In the genomic region with DNA sequence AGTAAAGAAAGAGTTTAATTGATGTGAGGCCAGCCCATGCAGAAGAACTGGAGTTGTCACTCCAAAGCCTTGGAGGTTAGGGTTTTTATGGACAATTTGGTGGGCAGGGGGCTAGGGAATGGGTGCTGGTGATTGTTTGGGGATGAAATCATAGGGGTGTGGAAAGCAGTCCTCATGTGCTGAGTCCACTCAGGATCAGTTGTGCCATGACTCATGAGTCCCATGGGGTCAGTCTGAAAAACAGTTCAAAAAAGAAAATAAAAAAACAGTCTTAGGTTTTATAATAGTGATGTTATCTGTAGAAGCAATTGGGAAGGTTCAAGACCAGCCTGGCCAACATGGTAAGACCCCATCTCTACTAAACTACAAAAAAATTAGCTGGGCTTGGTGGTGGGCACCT, we compare ENCODE assay signal across 20 cellular contexts.
"Had no signal": no experiment of that assay in that cellular context is flagged by ENCODE, and none has a peak within 500 bp of the region (broad histone marks: within the 10 kb centered on the region; RNA-seq: fewer than 3 reads in every experiment).

No MANE protein-coding gene starts in this region.

- H3K27me3 ChIP-seq: gastrocnemius medialis, left lung, transverse colon had no signal

- H3K27me3 Mint-ChIP-seq: memory B cell; stimulated activated naive B cell treated with anti-CD40 and anti-IgM and Interleukin-4, amounts not matched to agents 10 μg/mL and 1 μg/mL and 100 μg/mL, for 72 hours; stimulated activated naive CD8-positive, alpha-beta T cell treated with anti-CD3 and anti-CD28 coated beads, Interleukin-15, amount 100 ng/mL, for 72 hours had no signal

- H3K9me3 ChIP-seq: gastrocnemius medialis, left lung, lower lobe of right lung, thoracic aorta, transverse colon had no signal

- H3K27ac ChIP-seq: coronary artery, gastrocnemius medialis, lower lobe of right lung, skin epidermis, thoracic aorta, transverse colon had no signal

- H3K9me3 Mint-ChIP-seq: nephron had no signal

- DNase-seq: effector CD4-positive, alpha-beta T cell; endodermal cell; erythroblast; gastrocnemius medialis; left lung; lower lobe of right lung; midbrain; posterior cingulate gyrus; stimulated activated CD4-positive, alpha-beta T cell treated with anti-CD3 and anti-CD28 coated beads, Interleukin-2, amount 100 ng/mL, for 24 hours; stimulated activated CD4-positive, alpha-beta T cell treated with anti-CD3 and anti-CD28 coated beads, Interleukin-4, amount 100 ng/mL, for 4 hours; stimulated activated naive B cell treated with anti-CD40 and anti-IgM and Interleukin-4, amounts not matched to agents 10 μg/mL and 1 μg/mL and 100 μg/mL, for 72 hours; stimulated activated naive CD8-positive, alpha-beta T cell treated with anti-CD3 and anti-CD28 coated beads, Interleukin-15, amount 100 ng/mL, for 72 hours; substantia nigra; transverse colon had no signal

- H3K4me1 Mint-ChIP-seq: nephron had no signal

- ATAC-seq: gastrocnemius medialis; left lung; lower lobe of right lung; sciatic nerve; stimulated activated naive CD8-positive, alpha-beta T cell treated with anti-CD3 and anti-CD28 coated beads, Interleukin-15, amount 100 ng/mL, for 72 hours had no signal

- H3K27ac Mint-ChIP-seq: endodermal cell; nephron; stimulated activated naive B cell treated with anti-CD40 and anti-IgM and Interleukin-4, amounts not matched to agents 10 μg/mL and 1 μg/mL and 100 μg/mL, for 72 hours had no signal

- H3K4me3 Mint-ChIP-seq: endodermal cell; memory B cell; nephron; stimulated activated naive B cell treated with anti-CD40 and anti-IgM and Interleukin-4, amounts not matched to agents 10 μg/mL and 1 μg/mL and 100 μg/mL, for 72 hours; stimulated activated naive CD8-positive, alpha-beta T cell treated with anti-CD3 and anti-CD28 coated beads, Interleukin-15, amount 100 ng/mL, for 72 hours had no signal
